Comparison of ENCODE assay signal across 19 cellular contexts in the genomic region with DNA sequence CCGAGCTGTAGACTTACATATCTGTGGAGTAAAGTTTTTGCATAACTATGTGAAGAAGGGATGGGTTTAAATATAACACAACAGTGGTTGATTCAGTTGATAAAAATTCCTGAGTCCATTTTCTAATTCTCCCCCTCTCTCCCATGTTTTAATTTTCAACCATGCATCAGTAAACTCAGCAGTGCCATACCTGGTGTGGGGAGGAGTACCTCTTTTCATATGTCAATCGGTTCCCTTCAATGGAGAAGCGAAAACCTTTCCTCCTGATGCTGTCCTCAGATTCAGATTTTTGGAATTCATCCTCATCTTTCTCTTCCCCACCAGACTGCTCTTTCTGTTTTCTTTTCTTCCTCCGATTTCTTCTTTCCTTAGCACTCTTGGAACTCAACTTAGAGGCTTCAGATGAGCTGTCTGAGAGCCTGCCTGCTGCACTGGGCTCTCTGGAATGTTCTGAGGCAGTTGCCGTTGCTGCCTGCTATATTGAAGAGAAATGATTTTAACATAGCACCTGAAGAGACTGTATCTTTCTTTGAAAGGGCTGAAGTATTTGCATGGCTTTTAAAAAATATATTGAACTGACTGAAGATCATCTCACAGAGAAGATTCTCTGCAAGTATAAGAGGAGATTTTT.
DNase-seq lines count a peak whose midpoint lies in the region; ATAC-seq and TF ChIP-seq lines count a peak whose summit lies in the region.
"Had no signal": no experiment of that assay in that cellular context is flagged by ENCODE, and none has a peak within 500 bp of the region (broad histone marks: within the 10 kb centered on the region; RNA-seq: fewer than 3 reads in every experiment).

No MANE protein-coding gene starts in this region.

- H3K9me2 ChIP-seq in MM.1S (replicated peaks; ENCODE audit: insufficient read depth, low read length), result no peaks in the 10 kb centered on the region

- H3K27ac ChIP-seq in neuronal stem cell (replicated peaks; ENCODE audit: low read length) (no peak overlapping the region), MM.1S (ENCODE audit: low read length) (no peak overlapping the region)
- H3K27ac ChIP-seq in CD8-positive, alpha-beta memory T cell (ENCODE audit: low read depth, low read length), result no peak overlapping the region
- H3K27ac ChIP-seq: A549, GM23248 had no signal

- no peak overlapping the region for H3K23ac ChIP-seq in neuronal stem cell (ENCODE audit: low read depth, low read length, poor library complexity)

- H3K36me3 Mint-ChIP-seq in WTC11, result no peaks in the 10 kb centered on the region
- H3K36me3 Mint-ChIP-seq in activated T-helper 2 cell treated with anti-CD3 and anti-CD28 coated beads, Interferon-gamma antibody, Interleukin-2, Interleukin-4, amounts not matched to agents 10 μg/mL and 5 μg/mL and 100 μg/mL, durations not matched to agents 14 hours and 24 hours and 36 hours (ENCODE audit: low read depth), result no peaks in the 10 kb centered on the region
- H3K36me3 Mint-ChIP-seq in CD8-positive, alpha-beta memory T cell, result no peaks in the 10 kb centered on the region
- H3K36me3 Mint-ChIP-seq: CD4-positive, alpha-beta memory T cell had no signal

- H2AFZ ChIP-seq in neuronal stem cell (ENCODE audit: low read length) (peak overlapping the region; percentile 66), MM.1S (ENCODE audit: low read length) (no peak overlapping the region)
- H2AFZ ChIP-seq: GM23248 had no signal

- no peak overlapping the region for H2AK5ac ChIP-seq in neuronal stem cell (ENCODE audit: low read depth, low read length)

- H3K36me3 ChIP-seq in H7 (replicated peaks; ENCODE audit: control insufficient read depth, insufficient read depth, low read length) (no peaks in the 10 kb centered on the region), neuronal stem cell (replicated peaks in 1 of 2; ENCODE audit: control insufficient read depth in 2 of 2, insufficient read depth in 2 of 2, low read length in 2 of 2) (no peaks in the 10 kb centered on the region), skeletal muscle satellite cell (ENCODE audit: insufficient read depth, low read length) (no peaks in the 10 kb centered on the region), MM.1S (replicated peaks; ENCODE audit: insufficient read depth, low read length) (no peaks in the 10 kb centered on the region)
- no peaks in the 10 kb centered on the region for H3K36me3 ChIP-seq in CD8-positive, alpha-beta memory T cell (ENCODE audit: insufficient read depth, low read length)

- H3K4me3 Mint-ChIP-seq in WTC11, result no peak overlapping the region
- no peak overlapping the region for H3K4me3 Mint-ChIP-seq in activated T-helper 2 cell treated with anti-CD3 and anti-CD28 coated beads, Interferon-gamma antibody, Interleukin-2, Interleukin-4, amounts not matched to agents 10 μg/mL and 5 μg/mL and 100 μg/mL, durations not matched to agents 14 hours and 24 hours and 36 hours (ENCODE audit: low read depth)
- H3K4me3 Mint-ChIP-seq in CD8-positive, alpha-beta memory T cell, result no peak overlapping the region
- H3K4me3 Mint-ChIP-seq: CD4-positive, alpha-beta memory T cell had no signal

- H3K4me1 ChIP-seq in neuronal stem cell (ENCODE audit: control insufficient read depth in 2 of 2, insufficient read depth in 1 of 2, low read depth in 1 of 2, low read length in 2 of 2) (peaks cover 0 to 2% of the 10 kb centered on the region in 2 donors), skeletal muscle satellite cell (ENCODE audit: control insufficient read depth, insufficient read depth, low read length) (peaks cover 32% of the 10 kb centered on the region), MM.1S (ENCODE audit: low read length) (peaks cover 6% of the 10 kb centered on the region; the same call in 1 of the 2 replicates)
- H3K4me1 ChIP-seq in CD8-positive, alpha-beta memory T cell (ENCODE audit: insufficient read depth, low read length), result no peaks in the 10 kb centered on the region
- H3K4me1 ChIP-seq: A549 had no signal

- H2BK120ac ChIP-seq in neuronal stem cell (ENCODE audit: low read depth, low read length), result no peak overlapping the region

- H3K79me2 ChIP-seq in MM.1S (ENCODE audit: low read length), result no peaks in the 10 kb centered on the region

- H3K27ac Mint-ChIP-seq in WTC11, result no peak overlapping the region
- no peak overlapping the region for H3K27ac Mint-ChIP-seq in activated T-helper 2 cell treated with anti-CD3 and anti-CD28 coated beads, Interferon-gamma antibody, Interleukin-2, Interleukin-4, amounts not matched to agents 10 μg/mL and 5 μg/mL and 100 μg/mL, durations not matched to agents 14 hours and 24 hours and 36 hours
- no peak overlapping the region for H3K27ac Mint-ChIP-seq in CD8-positive, alpha-beta memory T cell
- H3K27ac Mint-ChIP-seq: CD4-positive, alpha-beta memory T cell had no signal

- TF ChIP-seq CTCF in WTC11 (IDR thresholded peaks at IDR 0.05) (no peak), MM.1S (IDR thresholded peaks at IDR 0.05; ENCODE audit: low read length) (no peak)

- no peak overlapping the region for H2BK15ac ChIP-seq in neuronal stem cell (ENCODE audit: low read length)

- H3K4me3 ChIP-seq in H7 (ENCODE audit: insufficient read depth, low read depth, low read length) (no peak overlapping the region), neuronal stem cell (ENCODE audit: low read length in 2 of 2) (no peak overlapping the region), skeletal muscle satellite cell (ENCODE audit: low read length) (no peak overlapping the region), MM.1S (ENCODE audit: low read length) (no peak overlapping the region)
- H3K4me3 ChIP-seq in CD8-positive, alpha-beta memory T cell (ENCODE audit: low read length), result no peak overlapping the region
- H3K4me3 ChIP-seq: A549, GM12878, GM23248 had no signal

- H4K20me1 ChIP-seq in MM.1S (ENCODE audit: insufficient read depth, low read length), result no peaks in the 10 kb centered on the region

- no peak overlapping the region for H4K91ac ChIP-seq in neuronal stem cell (ENCODE audit: low read depth, low read length, poor library complexity)

- POLR2A ChIA-PET in WTC11 (lab: Charles Lee), result interaction anchor here (0.5 kb wide), 1 partner anchor 101 kb away, joined by 3 read pairs; no protein-coding TSS in a partner anchor
- POLR2A ChIA-PET in CD8-positive, alpha-beta memory T cell (lab: Charles Lee), result no interaction called here

- peak; percentile 80 for ATAC-seq in WTC11
- ATAC-seq: A549, GM12878, HCT116 had no signal

- CTCF ChIA-PET in WTC11 (lab: Charles Lee), result interaction anchor here (1.9 kb wide), 1 partner anchor 83 kb away, joined by 6 read pairs; the partner anchor contains the start of gene SCN1A
- CTCF ChIA-PET in CD8-positive, alpha-beta memory T cell (lab: Charles Lee), result no interaction called here

- peaks cover 10% of the 10 kb centered on the region for H3K4me1 Mint-ChIP-seq in WTC11
- no peaks in the 10 kb centered on the region for H3K4me1 Mint-ChIP-seq in activated T-helper 2 cell treated with anti-CD3 and anti-CD28 coated beads, Interferon-gamma antibody, Interleukin-2, Interleukin-4, amounts not matched to agents 10 μg/mL and 5 μg/mL and 100 μg/mL, durations not matched to agents 14 hours and 24 hours and 36 hours (ENCODE audit: low read depth)
- H3K4me1 Mint-ChIP-seq in CD8-positive, alpha-beta memory T cell, result no peaks in the 10 kb centered on the region
- H3K4me1 Mint-ChIP-seq: CD4-positive, alpha-beta memory T cell had no signal

- H3K79me1 ChIP-seq in neuronal stem cell (ENCODE audit: low read depth, low read length), result no peaks in the 10 kb centered on the region

- peak; percentile 5 for DNase-seq in H7
- no peak for DNase-seq in WTC11 (ENCODE audit: low spot score)
- DNase-seq in neuronal stem cell (ENCODE audit: low spot score), result no peak
- no peak for DNase-seq in MM.1S
- DNase-seq in activated T-helper 2 cell treated with anti-CD3 and anti-CD28 coated beads, Interferon-gamma antibody, Interleukin-2, Interleukin-4, amounts not matched to agents 10 μg/mL and 5 μg/mL and 100 μg/mL, durations not matched to agents 14 hours and 24 hours and 36 hours (ENCODE audit: low spot score), result no peak
- no peak for DNase-seq in NCI-H1930 (lab: John Stamatoyannopoulos, UW)
- DNase-seq in CD8-positive, alpha-beta memory T cell, result no peak
- DNase-seq: 8988T; C1 segment of cervical spinal cord; CD4-positive, alpha-beta memory T cell; DMS 273 treated with DMSO at 0.1 percent for 48 hours; DMS79; EL; GDM1; GM23248 had no signal

- intact Hi-C loops in activated T-helper 2 cell treated with anti-CD3 and anti-CD28 coated beads, Interferon-gamma antibody, Interleukin-2, Interleukin-4, amounts not matched to agents 10 μg/mL and 5 μg/mL and 100 μg/mL, durations not matched to agents 14 hours and 24 hours and 36 hours (cut with micrococcal nuclease), result no loop called here

- no peak overlapping the region for H3K18ac ChIP-seq in neuronal stem cell (ENCODE audit: low read length)

- no peak overlapping the region for H3K14ac ChIP-seq in neuronal stem cell (ENCODE audit: low read length)

- H3K9me3 ChIP-seq in neuronal stem cell (replicated peaks in 1 of 2; ENCODE audit: control insufficient read depth in 2 of 2, insufficient read depth in 1 of 2, low read depth in 1 of 2, low read length in 2 of 2) (no peaks in the 10 kb centered on the region), skeletal muscle satellite cell (replicated peaks; ENCODE audit: low read length) (no peaks in the 10 kb centered on the region), MM.1S (replicated peaks; ENCODE audit: insufficient read depth, low read length) (no peaks in the 10 kb centered on the region)
- H3K9me3 ChIP-seq in CD8-positive, alpha-beta memory T cell (ENCODE audit: low read length), result no peaks in the 10 kb centered on the region
- H3K9me3 ChIP-seq: A549 had no signal

- H3K4ac ChIP-seq in neuronal stem cell (ENCODE audit: low read length), result no peak overlapping the region

- H2BK12ac ChIP-seq in neuronal stem cell (ENCODE audit: low read length), result no peak overlapping the region

- H3K27me3 ChIP-seq in H7 (ENCODE audit: control insufficient read depth, insufficient read depth, low read length) (no peaks in the 10 kb centered on the region), neuronal stem cell (ENCODE audit: control insufficient read depth in 3 of 3, insufficient read depth in 3 of 3, low read depth in 1 of 3, low read length in 3 of 3) (no peaks in the 10 kb centered on the region), skeletal muscle satellite cell (ENCODE audit: control insufficient read depth, insufficient read depth, low read length) (no peaks in the 10 kb centered on the region), MM.1S (replicated peaks; ENCODE audit: insufficient read depth, low read length) (no peaks in the 10 kb centered on the region)
- no peaks in the 10 kb centered on the region for H3K27me3 ChIP-seq in CD8-positive, alpha-beta memory T cell (ENCODE audit: insufficient read depth, low read length, poor library complexity, severe bottlenecking)

- H3K9ac ChIP-seq in neuronal stem cell (ENCODE audit: low read depth, low read length, poor library complexity) (no peak overlapping the region), skeletal muscle satellite cell (ENCODE audit: low read depth, low read length) (no peak overlapping the region), MM.1S (ENCODE audit: low read length) (no peak overlapping the region)
- H3K9ac ChIP-seq: GM23248 had no signal

- H4K8ac ChIP-seq in neuronal stem cell (ENCODE audit: low read depth, low read length), result no peak overlapping the region

- no CpG with 5 or more reads among the region's 5 CpGs for WGBS in neuronal stem cell (ENCODE audit: extremely low coverage in 2 of 2, insufficient read length in 2 of 2, insufficient replicate concordance in 1 of 2), 2 donors

- H3K27me3 Mint-ChIP-seq in WTC11 (ENCODE audit: low read depth), result no peaks in the 10 kb centered on the region
- H3K27me3 Mint-ChIP-seq in activated T-helper 2 cell treated with anti-CD3 and anti-CD28 coated beads, Interferon-gamma antibody, Interleukin-2, Interleukin-4, amounts not matched to agents 10 μg/mL and 5 μg/mL and 100 μg/mL, durations not matched to agents 14 hours and 24 hours and 36 hours (ENCODE audit: low read depth), result no peaks in the 10 kb centered on the region
- H3K27me3 Mint-ChIP-seq in CD8-positive, alpha-beta memory T cell, result peaks cover 3 to 4% of the 10 kb centered on the region in 2 donors

- no peaks in the 10 kb centered on the region for H3K9me3 Mint-ChIP-seq in WTC11
- no peaks in the 10 kb centered on the region for H3K9me3 Mint-ChIP-seq in activated T-helper 2 cell treated with anti-CD3 and anti-CD28 coated beads, Interferon-gamma antibody, Interleukin-2, Interleukin-4, amounts not matched to agents 10 μg/mL and 5 μg/mL and 100 μg/mL, durations not matched to agents 14 hours and 24 hours and 36 hours
- no peaks in the 10 kb centered on the region for H3K9me3 Mint-ChIP-seq in CD8-positive, alpha-beta memory T cell

- H2BK5ac ChIP-seq in neuronal stem cell (ENCODE audit: low read length), result no peak overlapping the region

- no peaks in the 10 kb centered on the region for H3F3A ChIP-seq in MM.1S (ENCODE audit: insufficient read depth, low read length)

- H3K4me2 ChIP-seq in neuronal stem cell (ENCODE audit: insufficient read depth, low read length, poor library complexity, severe bottlenecking) (no peak overlapping the region), skeletal muscle satellite cell (ENCODE audit: low read length) (peak overlapping the region; percentile 8), MM.1S (ENCODE audit: low read depth, low read length) (no peak overlapping the region)
- H3K4me2 ChIP-seq: A549 had no signal
